ENCODE assay signal across 14 cellular contexts in the genomic region with DNA sequence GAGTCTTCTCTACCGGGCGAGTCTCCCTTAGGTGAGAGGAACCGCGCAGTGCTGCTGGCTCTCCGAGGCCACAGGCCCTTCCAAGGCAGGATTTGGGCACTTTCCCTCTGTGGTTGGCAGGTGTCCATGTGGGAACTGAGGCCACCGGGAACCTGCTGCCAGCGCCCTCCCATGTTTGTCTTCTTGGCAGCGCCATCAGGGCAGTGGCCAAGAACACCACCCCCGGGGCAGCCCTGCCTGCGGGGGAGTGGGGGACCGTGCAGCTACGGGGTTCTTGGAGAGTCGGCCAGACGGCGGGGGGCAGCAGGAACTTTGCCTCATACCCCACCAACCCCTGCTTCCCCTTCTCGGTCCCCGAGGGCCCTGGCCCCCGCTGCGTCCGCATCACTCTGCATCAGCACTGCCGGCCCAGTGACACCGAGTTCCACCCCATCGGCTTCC. TPM values are rescaled to one million over a fixed set of nuclear protein-coding genes. Genes with fewer than 3 reads are reported as not detected.
DNase-seq lines count a peak whose midpoint lies in the region; ATAC-seq and TF ChIP-seq lines count a peak whose summit lies in the region.
"Had no signal": no experiment of that assay in that cellular context is flagged by ENCODE, and none has a peak within 500 bp of the region (broad histone marks: within the 10 kb centered on the region; RNA-seq: fewer than 3 reads in every experiment).

No MANE protein-coding gene starts in this region.

- H3K36me3 Mint-ChIP-seq in CD4-positive, alpha-beta T cell (ENCODE audit: low read depth), result peaks cover 25% of the 10 kb centered on the region

- no peaks in the 10 kb centered on the region for H3K27me3 Mint-ChIP-seq in CD4-positive, alpha-beta T cell
- H3K27me3 Mint-ChIP-seq: effector memory CD8-positive, alpha-beta T cell; stimulated activated naive CD8-positive, alpha-beta T cell treated with anti-CD3 and anti-CD28 coated beads, Interleukin-15, amount 100 ng/mL, for 72 hours had no signal

- intact Hi-C loops in CD4-positive, alpha-beta T cell (cut with DNase I, micrococcal nuclease), result no loop called here
- intact Hi-C loops in prostate gland (cut with DNase I), result no loop called here

- no peak overlapping the region for H3K27ac Mint-ChIP-seq in CD4-positive, alpha-beta T cell

- H3K9me3 ChIP-seq in CD4-positive, alpha-beta T cell (ENCODE audit: control insufficient read depth, low read length), result no peaks in the 10 kb centered on the region
- no peaks in the 10 kb centered on the region for H3K9me3 ChIP-seq in prostate gland

- no peak for TF ChIP-seq CTCF in CD4-positive, alpha-beta T cell (IDR thresholded peaks at IDR 0.05)
- no peak for TF ChIP-seq CTCF in prostate gland (IDR thresholded peaks at IDR 0.05)

- no peaks in the 10 kb centered on the region for H3K4me1 Mint-ChIP-seq in CD4-positive, alpha-beta T cell (ENCODE audit: low read depth)

- H3K27ac ChIP-seq in CD4-positive, alpha-beta T cell (ENCODE audit: low read depth, low read length), result peak overlapping the region; percentile 7
- peak overlapping the region; percentile 44 to 46 for H3K27ac ChIP-seq in prostate gland

- H3K4me1 ChIP-seq in prostate gland (replicated peaks), result peaks cover 25% of the 10 kb centered on the region

- CTCF ChIA-PET in CD4-positive, alpha-beta T cell (lab: Charles Lee), result no interaction called here

- no peaks in the 10 kb centered on the region for H3K36me3 ChIP-seq in prostate gland

- no peaks in the 10 kb centered on the region for H3K27me3 ChIP-seq in CD4-positive, alpha-beta T cell (ENCODE audit: control insufficient read depth, insufficient read depth, low read length)
- H3K27me3 ChIP-seq in prostate gland (replicated peaks; ENCODE audit: insufficient read depth), result no peaks in the 10 kb centered on the region

- POLR2A ChIA-PET in CD4-positive, alpha-beta T cell (lab: Charles Lee), result no interaction called here

- 39% methylated on average over 21 of the region's 23 CpGs for WGBS in prostate gland

- H3K9me3 Mint-ChIP-seq in CD4-positive, alpha-beta T cell, result no peaks in the 10 kb centered on the region
- H3K9me3 Mint-ChIP-seq: effector memory CD8-positive, alpha-beta T cell; stimulated activated naive CD8-positive, alpha-beta T cell treated with anti-CD3 and anti-CD28 coated beads, Interleukin-15, amount 100 ng/mL, for 72 hours had no signal

- no peak overlapping the region for H3K4me3 ChIP-seq in prostate gland

- DNase-seq in CD4-positive, alpha-beta T cell, result peak in 2 of 10 experiments; percentile 6 to 30
- DNase-seq in anterior cingulate cortex (lab: John Stamatoyannopoulos, UW) (peak in 55 of 58 donors; percentile 10 to 90 (median 70)), hippocampal formation (lab: John Stamatoyannopoulos, UW) (peak; percentile 45 to 49), prostate gland (ENCODE audit: low spot score) (peak; percentile 74), HPDE6-E6E7 (ENCODE audit: extremely low spot score) (no peak), NCI-H187 treated with DMSO at 0.1 percent for 48 hours (lab: John Stamatoyannopoulos, UW) (no peak)
- DNase-seq: effector memory CD8-positive, alpha-beta T cell; GDM1; IMR-90; NCI-H1417 treated with DMSO at 0.1 percent for 48 hours; NCI-H526 treated with DMSO at 0.1 percent for 48 hours; stimulated activated naive CD8-positive, alpha-beta T cell treated with anti-CD3 and anti-CD28 coated beads, Interleukin-15, amount 100 ng/mL, for 72 hours had no signal

- H3K4me3 Mint-ChIP-seq in CD4-positive, alpha-beta T cell, result no peak overlapping the region
- H3K4me3 Mint-ChIP-seq: effector memory CD8-positive, alpha-beta T cell; stimulated activated naive CD8-positive, alpha-beta T cell treated with anti-CD3 and anti-CD28 coated beads, Interleukin-15, amount 100 ng/mL, for 72 hours had no signal

- ATAC-seq in CD4-positive, alpha-beta T cell (ENCODE audit: poor library complexity), result no peak
- ATAC-seq in GM18861 (IDR thresholded peaks at IDR 0.05; ENCODE audit: unreplicated experiment) (no peak), GM19455 (IDR thresholded peaks at IDR 0.05; ENCODE audit: unreplicated experiment) (no peak)
- ATAC-seq: effector memory CD8-positive, alpha-beta T cell; stimulated activated naive CD8-positive, alpha-beta T cell treated with anti-CD3 and anti-CD28 coated beads, Interleukin-15, amount 100 ng/mL, for 72 hours had no signal

- TF ChIP-seq POLR2A in prostate gland (IDR thresholded peaks at IDR 0.05), result no peak

RNA-seq across cellular contexts. Expression of a gene that starts 10.0 kb away (rescaled TPM):
- total RNA-seq in CD4-positive, alpha-beta T cell, result 10 to 100 TPM; 40.6 to 42.1 TPM
- total RNA-seq in prostate gland, result 10 to 100 TPM; 25.5 to 68.4 TPM

RNA-seq across cellular contexts. Expression of a gene that starts 28.2 kb away (rescaled TPM):
- total RNA-seq in CD4-positive, alpha-beta T cell, result 10 to 100 TPM; 73.0 to 78.8 TPM
- total RNA-seq in prostate gland, result 10 to 100 TPM; 36.9 to 94.7 TPM

RNA-seq across cellular contexts. Expression of a gene that starts 28.8 kb away (rescaled TPM):
- total RNA-seq in CD4-positive, alpha-beta T cell, result 1 to 10 TPM; 7.1 to 7.2 TPM
- total RNA-seq in prostate gland, result 1 to 10 TPM; 3.3 to 4.6 TPM
- total RNA-seq: IMR-90 had no signal

RNA-seq across cellular contexts. Expression of a gene that starts 36.4 kb away (rescaled TPM):
- total RNA-seq in CD4-positive, alpha-beta T cell, result 10 to 100 TPM; 18.3 to 18.9 TPM
- total RNA-seq in prostate gland, result 10 to 100 TPM; 18.4 to 18.6 TPM

RNA-seq across cellular contexts. Expression of a gene that starts 38.7 kb away (rescaled TPM):
- total RNA-seq in CD4-positive, alpha-beta T cell, result 10 to 100 TPM; 25.7 to 26.2 TPM
- 10 to 100 TPM; 22.7 to 31.4 TPM for total RNA-seq in prostate gland

Comparison
In these comparisons a context has a peak if more than half of its experiments do, and no peak if none do; other contexts are left out.
1. DNase-seq: peak in anterior cingulate cortex (55 of 58), hippocampal formation (2 of 2) and prostate gland (single experiment); none in HPDE6-E6E7 (single experiment) and NCI-H187 treated with DMSO at 0.1 percent for 48 hours (single experiment).